ENCODE assay signal across 1 cellular context in the genomic region with DNA sequence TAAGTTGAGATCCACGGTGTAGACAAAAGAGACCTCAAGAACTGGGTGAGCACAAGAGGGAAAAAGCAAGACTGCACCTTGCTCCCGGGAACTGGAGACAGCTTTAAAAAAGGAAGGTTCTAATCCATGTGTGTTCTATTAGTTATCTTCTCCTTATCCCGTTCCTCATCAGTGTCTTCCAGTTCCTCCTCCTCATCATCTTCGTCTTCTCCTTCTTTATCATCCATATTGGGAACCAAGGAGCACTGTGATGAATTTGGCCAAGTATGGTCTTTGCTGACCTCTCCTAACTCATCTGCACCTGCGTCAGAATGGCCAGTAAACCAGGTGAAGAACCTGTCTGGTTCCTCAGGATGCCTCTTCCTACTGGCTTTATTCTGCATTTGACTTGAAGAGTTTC.
TF ChIP-seq lines count a peak whose summit lies in the region.

No MANE protein-coding gene starts in this region.

TF ChIP-seq in HEK293, 187 proteins besides CTCF, POLR2A, EP300 and RAD21:
- TF ChIP-seq, protein P1, sequence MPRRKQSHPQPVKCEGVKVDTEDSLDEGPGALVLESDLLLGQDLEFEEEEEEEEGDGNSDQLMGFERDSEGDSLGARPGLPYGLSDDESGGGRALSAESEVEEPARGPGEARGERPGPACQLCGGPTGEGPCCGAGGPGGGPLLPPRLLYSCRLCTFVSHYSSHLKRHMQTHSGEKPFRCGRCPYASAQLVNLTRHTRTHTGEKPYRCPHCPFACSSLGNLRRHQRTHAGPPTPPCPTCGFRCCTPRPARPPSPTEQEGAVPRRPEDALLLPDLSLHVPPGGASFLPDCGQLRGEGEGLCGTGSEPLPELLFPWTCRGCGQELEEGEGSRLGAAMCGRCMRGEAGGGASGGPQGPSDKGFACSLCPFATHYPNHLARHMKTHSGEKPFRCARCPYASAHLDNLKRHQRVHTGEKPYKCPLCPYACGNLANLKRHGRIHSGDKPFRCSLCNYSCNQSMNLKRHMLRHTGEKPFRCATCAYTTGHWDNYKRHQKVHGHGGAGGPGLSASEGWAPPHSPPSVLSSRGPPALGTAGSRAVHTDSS (tag by site-specific recombination; IDR thresholded peaks at IDR 0.05), result peak; percentile 73
- no peak for TF ChIP-seq ZNF274 (IDR thresholded peaks at IDR 0.05; ENCODE audit: low read length)
- TF ChIP-seq ZNF274 (tag by site-specific recombination; IDR thresholded peaks at IDR 0.05; ENCODE audit: borderline replicate concordance), result no peak
